ENCODE assay signal across 1 cellular context in genomic region chr15:64685230-64685886, GRCh38.
TF ChIP-seq lines count a peak whose summit lies in the region.

No MANE protein-coding gene starts in this region.

TF ChIP-seq in HCT116, 20 proteins besides CTCF, POLR2A, EP300 and RAD21:
- TF ChIP-seq JUND (IDR thresholded peaks at IDR 0.05), result no peak
- 0 out of 2 replicates have a peak, but pooled peaks have one; percentile 21 for TF ChIP-seq POLR2AphosphoS5 (IDR thresholded peaks at IDR 0.05; ENCODE audit: low read depth, low read length)
